32 cellular contexts compared by ENCODE assay signal in the genomic region with DNA sequence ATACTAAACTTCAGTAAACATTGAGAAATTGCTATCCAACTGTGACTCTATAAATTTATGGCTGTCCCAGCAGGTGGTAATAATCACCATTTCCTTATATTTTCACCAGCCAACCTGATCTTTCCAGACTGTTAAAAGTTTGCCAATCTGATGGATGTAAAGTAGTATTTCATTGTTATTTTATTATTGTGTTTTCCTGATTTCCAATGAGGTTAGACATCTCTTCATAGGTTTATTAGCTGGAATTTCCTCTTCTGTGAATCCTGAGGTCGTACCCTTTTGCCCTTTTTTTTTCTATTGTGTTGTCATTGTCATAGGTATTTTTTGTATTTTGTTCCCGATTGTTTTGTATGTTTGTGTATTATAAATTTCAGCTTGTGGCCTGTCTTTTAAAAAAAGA.
"Had no signal": no experiment of that assay in that cellular context is flagged by ENCODE, and none has a peak within 500 bp of the region (broad histone marks: within the 10 kb centered on the region; RNA-seq: fewer than 3 reads in every experiment).

No MANE protein-coding gene starts in this region.

- H3K4me1 Mint-ChIP-seq: activated B cell treated with CpG ODN at 0.5 μM for 24 hours, T-helper 17 cell had no signal

- DNase-seq: activated B cell treated with CpG ODN at 0.5 μM for 24 hours; activated CD4-positive, alpha-beta T cell treated with anti-CD3 and anti-CD28 coated beads for 48 hours; activated CD4-positive, alpha-beta T cell treated with anti-CD3 and anti-CD28 coated beads, Interleukin-2, amount 50 U/mL, for 1 hour; activated CD4-positive, alpha-beta T cell treated with anti-CD3 and anti-CD28 coated beads, Interleukin-2, amount 50 U/mL, for 48 hours; activated CD8-positive, alpha-beta memory T cell treated with anti-CD3 and anti-CD28 coated beads for 24 hours; activated CD8-positive, alpha-beta T cell treated with anti-CD3 and anti-CD28 coated beads for 36 hours; activated gamma-delta T cell; activated naive CD4-positive, alpha-beta T cell treated with anti-CD3 and anti-CD28 coated beads, Interleukin-2, amount 50 U/mL, for 16 hours; activated naive CD4-positive, alpha-beta T cell treated with Interleukin-2 at 50 U/mL for 16 hours; activated naive CD8-positive, alpha-beta T cell treated with anti-CD3 and anti-CD28 coated beads for 36 hours; activated naive CD8-positive, alpha-beta T cell treated with anti-CD3 and anti-CD28 coated beads, Interleukin-2, amount 50 U/mL, for 24 hours; activated T-cell treated with anti-CD3 and anti-CD28 coated beads, Interleukin-2, amount 50 U/mL, for 48 hours; adrenal gland; amygdala; aorta; body of pancreas; caudate nucleus; cortex of kidney; dermis blood vessel endothelial cell; effector CD8-positive, alpha-beta T cell; esophagus squamous epithelium; foreskin melanocyte; heart right ventricle; T-helper 17 cell; T1000; WERI-Rb-1 had no signal

- H3K9me3 Mint-ChIP-seq: T-helper 2 cell treated with Interferon-gamma antibody and Interleukin-4, amounts not matched to agents 5 μg/mL and 100 μg/mL, for 36 hours had no signal

- FAIRE-seq: colon, endometrium, endothelial cell of umbilical vein had no signal

- H3K4me3 Mint-ChIP-seq: activated B cell treated with CpG ODN at 0.5 μM for 24 hours; activated CD8-positive, alpha-beta T cell treated with anti-CD3 and anti-CD28 coated beads for 36 hours; activated naive CD8-positive, alpha-beta T cell treated with anti-CD3 and anti-CD28 coated beads for 36 hours; activated naive CD8-positive, alpha-beta T cell treated with anti-CD3 and anti-CD28 coated beads, Interleukin-2, amount 50 U/mL, for 24 hours; T-helper 17 cell; T-helper 2 cell treated with Interferon-gamma antibody and Interleukin-4, amounts not matched to agents 5 μg/mL and 100 μg/mL, for 36 hours had no signal

- H3K27ac Mint-ChIP-seq: activated B cell treated with CpG ODN at 0.5 μM for 24 hours; activated CD8-positive, alpha-beta T cell treated with anti-CD3 and anti-CD28 coated beads for 36 hours; activated naive CD8-positive, alpha-beta T cell treated with anti-CD3 and anti-CD28 coated beads for 36 hours; activated naive CD8-positive, alpha-beta T cell treated with anti-CD3 and anti-CD28 coated beads, Interleukin-2, amount 50 U/mL, for 24 hours; T-helper 17 cell; T-helper 2 cell treated with Interferon-gamma antibody and Interleukin-4, amounts not matched to agents 5 μg/mL and 100 μg/mL, for 36 hours had no signal

- ATAC-seq: activated CD4-positive, CD25-positive, alpha-beta regulatory T cell treated with anti-CD3 and anti-CD28 coated beads, Interleukin-2, amount 50 U/mL, for 24 hours; activated CD8-positive, alpha-beta T cell treated with anti-CD3 and anti-CD28 coated beads for 36 hours; activated naive CD8-positive, alpha-beta T cell treated with anti-CD3 and anti-CD28 coated beads, Interleukin-2, amount 50 U/mL, for 24 hours; body of pancreas; gastroesophageal sphincter; heart right ventricle; T-helper 17 cell had no signal

- H3K27me3 Mint-ChIP-seq: activated B cell treated with CpG ODN at 0.5 μM for 24 hours; activated CD8-positive, alpha-beta T cell treated with anti-CD3 and anti-CD28 coated beads for 36 hours; activated naive CD8-positive, alpha-beta T cell treated with anti-CD3 and anti-CD28 coated beads for 36 hours; T-helper 17 cell had no signal
